ENCODE assay signal across 13 cellular contexts in the genomic region with DNA sequence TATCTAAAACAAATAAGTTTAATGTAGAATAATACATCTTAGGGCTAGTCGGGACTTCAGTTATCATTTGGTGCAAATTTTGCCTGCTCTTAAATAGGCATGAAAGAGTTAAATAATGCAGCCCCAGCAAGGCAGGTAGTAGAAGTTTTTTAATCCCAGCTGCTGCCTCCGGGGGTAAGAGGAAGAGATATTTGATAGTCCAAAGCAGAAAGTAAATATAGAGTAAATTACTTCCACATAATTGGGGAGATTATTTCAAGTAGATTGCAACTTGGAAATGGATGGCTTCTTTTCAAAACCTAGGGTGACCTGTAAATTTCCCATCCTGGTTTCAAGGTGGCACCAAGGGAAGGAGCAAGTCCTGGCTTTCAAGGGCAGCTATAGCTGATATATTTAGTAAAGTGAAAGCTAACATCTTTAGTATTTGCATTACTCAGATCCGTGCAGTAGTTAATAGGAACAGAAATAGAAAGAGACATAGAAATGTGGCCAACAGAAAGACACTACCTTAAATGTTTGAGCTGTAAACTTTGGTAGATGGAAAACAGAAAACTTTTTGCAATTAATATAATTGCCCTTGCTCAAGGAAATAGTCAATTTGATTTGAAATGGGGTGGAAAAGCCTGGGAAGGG.
DNase-seq lines count a peak whose midpoint lies in the region; ATAC-seq and TF ChIP-seq lines count a peak whose summit lies in the region.
"Had no signal": no experiment of that assay in that cellular context is flagged by ENCODE, and none has a peak within 500 bp of the region (broad histone marks: within the 10 kb centered on the region; RNA-seq: fewer than 3 reads in every experiment).

No MANE protein-coding gene starts in this region.

- H3K36me3 ChIP-seq in PC-9 (ENCODE audit: low read depth), result no peaks in the 10 kb centered on the region
- H3K36me3 ChIP-seq: adrenal gland, left ventricle myocardium inferior had no signal

- DNase-seq in DMS79 treated with DMSO at 0.1 percent for 48 hours (lab: John Stamatoyannopoulos, UW) (peak; percentile 9), DMS79 (lab: John Stamatoyannopoulos, UW) (no peak), PC-9 (peak in 1 of 2 experiments; percentile 62), left lobe of liver (ENCODE audit: low spot score) (no peak), KG1 (lab: John Stamatoyannopoulos, UW) (no peak), SHP77 treated with DMSO at 0.1 percent for 48 hours (lab: John Stamatoyannopoulos, UW) (no peak)
- DNase-seq: activated CD8-positive, alpha-beta memory T cell treated with anti-CD3 and anti-CD28 coated beads, Interleukin-2, amount 50 U/mL, for 48 hours; adrenal gland; left ventricle myocardium inferior; OCI-M1 had no signal

- intact Hi-C loops in PC-9 (cut with micrococcal nuclease; ENCODE audit: unreplicated experiment), result no loop called here

- H2AFZ ChIP-seq in PC-9, result no peak overlapping the region

- no peaks in the 10 kb centered on the region for H3K9me2 ChIP-seq in PC-9 (ENCODE audit: insufficient read depth)

- 0 out of 2 replicates have a peak overlapping the region, but pooled peaks have one; percentile 23 for H3K4me2 ChIP-seq in PC-9

- BruUV-seq in PC-9 (replicated peaks; lab: Mats Ljungman, UMichigan), result no TSS peak

- CTCF ChIA-PET in PC-9 (lab: Charles Lee), result no interaction called here

- ATAC-seq in GM21786 (IDR thresholded peaks at IDR 0.05; ENCODE audit: unreplicated experiment), result peak; percentile 74
- ATAC-seq in HG03342 (IDR thresholded peaks at IDR 0.05; ENCODE audit: unreplicated experiment), result peak; percentile 60
- no peak for ATAC-seq in left lobe of liver

- H3F3A ChIP-seq in PC-9 (ENCODE audit: insufficient read depth, low read depth), result no peaks in the 10 kb centered on the region

- H3K9me3 ChIP-seq in PC-9 (ENCODE audit: insufficient read depth, low read depth), result no peaks in the 10 kb centered on the region; the same call in 1 of the 2 replicates
- H3K9me3 ChIP-seq: adrenal gland, left ventricle myocardium inferior had no signal

- H3K4me3 ChIP-seq in PC-9, result no peak overlapping the region
- H3K4me3 ChIP-seq: adrenal gland, left ventricle myocardium inferior had no signal

- no peak for TF ChIP-seq CTCF in PC-9 (conservative IDR thresholded peaks at IDR 0.05)

- no peaks in the 10 kb centered on the region for H3K79me2 ChIP-seq in PC-9 (ENCODE audit: low read depth)

- H3K4me1 ChIP-seq in PC-9 (replicated peaks; ENCODE audit: insufficient read depth), result peaks cover 23% of the 10 kb centered on the region; the same call in 1 of the 2 replicates
- H3K4me1 ChIP-seq: adrenal gland had no signal

- H3K27ac ChIP-seq in PC-9, result no peak overlapping the region; the same call in 1 of the 2 replicates
- H3K27ac ChIP-seq: 22Rv1, adrenal gland had no signal

- no peaks in the 10 kb centered on the region for H4K20me1 ChIP-seq in PC-9 (ENCODE audit: insufficient read depth)

- H3K27me3 ChIP-seq in PC-9 (ENCODE audit: insufficient read depth, low read depth), result no peaks in the 10 kb centered on the region
- H3K27me3 ChIP-seq: adrenal gland had no signal

- POLR2A ChIA-PET in PC-9 (lab: Charles Lee; ENCODE audit: unreplicated experiment), result no interaction called here
